Comparison of ENCODE assay signal across 1 cellular context in the genomic region with DNA sequence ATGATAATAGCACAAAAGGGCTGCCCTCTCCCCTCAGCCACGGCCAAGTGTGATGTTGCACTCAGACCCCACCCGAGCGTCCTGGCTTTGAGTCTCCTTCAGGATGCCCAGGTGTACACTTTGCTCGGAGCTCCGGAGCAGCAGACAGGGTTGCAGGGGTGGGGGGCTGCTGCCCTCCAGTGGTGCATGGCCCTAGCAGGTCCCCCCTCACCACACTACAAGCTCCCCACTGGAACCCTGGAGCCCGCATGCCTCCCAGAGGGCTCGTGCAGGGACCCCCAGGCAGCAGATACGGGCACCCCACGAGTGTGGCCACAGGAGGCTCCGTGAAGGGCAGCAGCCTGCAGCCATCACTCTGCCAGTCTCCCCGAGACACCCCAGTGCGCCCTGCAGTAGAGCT.
TF ChIP-seq lines count a peak whose summit lies in the region.

No MANE protein-coding gene starts in this region.

TF ChIP-seq in GM23338, 12 proteins besides CTCF, POLR2A, EP300 and RAD21 (continued from another document):
- TF ChIP-seq, protein P1, sequence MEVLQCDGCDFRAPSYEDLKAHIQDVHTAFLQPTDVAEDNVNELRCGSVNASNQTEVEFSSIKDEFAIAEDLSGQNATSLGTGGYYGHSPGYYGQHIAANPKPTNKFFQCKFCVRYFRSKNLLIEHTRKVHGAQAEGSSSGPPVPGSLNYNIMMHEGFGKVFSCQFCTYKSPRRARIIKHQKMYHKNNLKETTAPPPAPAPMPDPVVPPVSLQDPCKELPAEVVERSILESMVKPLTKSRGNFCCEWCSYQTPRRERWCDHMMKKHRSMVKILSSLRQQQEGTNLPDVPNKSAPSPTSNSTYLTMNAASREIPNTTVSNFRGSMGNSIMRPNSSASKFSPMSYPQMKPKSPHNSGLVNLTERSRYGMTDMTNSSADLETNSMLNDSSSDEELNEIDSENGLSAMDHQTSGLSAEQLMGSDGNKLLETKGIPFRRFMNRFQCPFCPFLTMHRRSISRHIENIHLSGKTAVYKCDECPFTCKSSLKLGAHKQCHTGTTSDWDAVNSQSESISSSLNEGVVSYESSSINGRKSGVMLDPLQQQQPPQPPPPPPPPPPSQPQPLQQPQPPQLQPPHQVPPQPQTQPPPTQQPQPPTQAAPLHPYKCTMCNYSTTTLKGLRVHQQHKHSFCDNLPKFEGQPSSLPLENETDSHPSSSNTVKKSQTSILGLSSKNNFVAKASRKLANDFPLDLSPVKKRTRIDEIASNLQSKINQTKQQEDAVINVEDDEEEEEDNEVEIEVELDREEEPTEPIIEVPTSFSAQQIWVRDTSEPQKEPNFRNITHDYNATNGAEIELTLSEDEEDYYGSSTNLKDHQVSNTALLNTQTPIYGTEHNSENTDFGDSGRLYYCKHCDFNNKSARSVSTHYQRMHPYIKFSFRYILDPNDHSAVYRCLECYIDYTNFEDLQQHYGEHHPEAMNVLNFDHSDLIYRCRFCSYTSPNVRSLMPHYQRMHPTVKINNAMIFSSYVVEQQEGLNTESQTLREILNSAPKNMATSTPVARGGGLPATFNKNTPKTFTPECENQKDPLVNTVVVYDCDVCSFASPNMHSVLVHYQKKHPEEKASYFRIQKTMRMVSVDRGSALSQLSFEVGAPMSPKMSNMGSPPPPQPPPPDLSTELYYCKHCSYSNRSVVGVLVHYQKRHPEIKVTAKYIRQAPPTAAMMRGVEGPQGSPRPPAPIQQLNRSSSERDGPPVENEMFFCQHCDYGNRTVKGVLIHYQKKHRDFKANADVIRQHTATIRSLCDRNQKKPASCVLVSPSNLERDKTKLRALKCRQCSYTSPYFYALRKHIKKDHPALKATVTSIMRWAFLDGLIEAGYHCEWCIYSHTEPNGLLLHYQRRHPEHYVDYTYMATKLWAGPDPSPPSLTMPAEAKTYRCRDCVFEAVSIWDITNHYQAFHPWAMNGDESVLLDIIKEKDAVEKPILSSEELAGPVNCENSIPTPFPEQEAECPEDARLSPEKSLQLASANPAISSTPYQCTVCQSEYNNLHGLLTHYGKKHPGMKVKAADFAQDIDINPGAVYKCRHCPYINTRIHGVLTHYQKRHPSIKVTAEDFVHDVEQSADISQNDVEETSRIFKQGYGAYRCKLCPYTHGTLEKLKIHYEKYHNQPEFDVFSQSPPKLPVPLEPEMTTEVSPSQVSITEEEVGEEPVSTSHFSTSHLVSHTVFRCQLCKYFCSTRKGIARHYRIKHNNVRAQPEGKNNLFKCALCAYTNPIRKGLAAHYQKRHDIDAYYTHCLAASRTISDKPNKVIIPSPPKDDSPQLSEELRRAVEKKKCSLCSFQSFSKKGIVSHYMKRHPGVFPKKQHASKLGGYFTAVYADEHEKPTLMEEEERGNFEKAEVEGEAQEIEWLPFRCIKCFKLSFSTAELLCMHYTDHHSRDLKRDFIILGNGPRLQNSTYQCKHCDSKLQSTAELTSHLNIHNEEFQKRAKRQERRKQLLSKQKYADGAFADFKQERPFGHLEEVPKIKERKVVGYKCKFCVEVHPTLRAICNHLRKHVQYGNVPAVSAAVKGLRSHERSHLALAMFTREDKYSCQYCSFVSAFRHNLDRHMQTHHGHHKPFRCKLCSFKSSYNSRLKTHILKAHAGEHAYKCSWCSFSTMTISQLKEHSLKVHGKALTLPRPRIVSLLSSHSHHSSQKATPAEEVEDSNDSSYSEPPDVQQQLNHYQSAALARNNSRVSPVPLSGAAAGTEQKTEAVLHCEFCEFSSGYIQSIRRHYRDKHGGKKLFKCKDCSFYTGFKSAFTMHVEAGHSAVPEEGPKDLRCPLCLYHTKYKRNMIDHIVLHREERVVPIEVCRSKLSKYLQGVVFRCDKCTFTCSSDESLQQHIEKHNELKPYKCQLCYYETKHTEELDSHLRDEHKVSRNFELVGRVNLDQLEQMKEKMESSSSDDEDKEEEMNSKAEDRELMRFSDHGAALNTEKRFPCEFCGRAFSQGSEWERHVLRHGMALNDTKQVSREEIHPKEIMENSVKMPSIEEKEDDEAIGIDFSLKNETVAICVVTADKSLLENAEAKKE (CRISPR knock-in tag; IDR thresholded peaks at IDR 0.05), result no peak
- TF ChIP-seq POLR2AphosphoS5 (IDR thresholded peaks at IDR 0.05; ENCODE audit: low read depth), result no peak
- TF ChIP-seq NANOG (IDR thresholded peaks at IDR 0.05; ENCODE audit: borderline replicate concordance), result no peak
- TF ChIP-seq, protein P2, sequence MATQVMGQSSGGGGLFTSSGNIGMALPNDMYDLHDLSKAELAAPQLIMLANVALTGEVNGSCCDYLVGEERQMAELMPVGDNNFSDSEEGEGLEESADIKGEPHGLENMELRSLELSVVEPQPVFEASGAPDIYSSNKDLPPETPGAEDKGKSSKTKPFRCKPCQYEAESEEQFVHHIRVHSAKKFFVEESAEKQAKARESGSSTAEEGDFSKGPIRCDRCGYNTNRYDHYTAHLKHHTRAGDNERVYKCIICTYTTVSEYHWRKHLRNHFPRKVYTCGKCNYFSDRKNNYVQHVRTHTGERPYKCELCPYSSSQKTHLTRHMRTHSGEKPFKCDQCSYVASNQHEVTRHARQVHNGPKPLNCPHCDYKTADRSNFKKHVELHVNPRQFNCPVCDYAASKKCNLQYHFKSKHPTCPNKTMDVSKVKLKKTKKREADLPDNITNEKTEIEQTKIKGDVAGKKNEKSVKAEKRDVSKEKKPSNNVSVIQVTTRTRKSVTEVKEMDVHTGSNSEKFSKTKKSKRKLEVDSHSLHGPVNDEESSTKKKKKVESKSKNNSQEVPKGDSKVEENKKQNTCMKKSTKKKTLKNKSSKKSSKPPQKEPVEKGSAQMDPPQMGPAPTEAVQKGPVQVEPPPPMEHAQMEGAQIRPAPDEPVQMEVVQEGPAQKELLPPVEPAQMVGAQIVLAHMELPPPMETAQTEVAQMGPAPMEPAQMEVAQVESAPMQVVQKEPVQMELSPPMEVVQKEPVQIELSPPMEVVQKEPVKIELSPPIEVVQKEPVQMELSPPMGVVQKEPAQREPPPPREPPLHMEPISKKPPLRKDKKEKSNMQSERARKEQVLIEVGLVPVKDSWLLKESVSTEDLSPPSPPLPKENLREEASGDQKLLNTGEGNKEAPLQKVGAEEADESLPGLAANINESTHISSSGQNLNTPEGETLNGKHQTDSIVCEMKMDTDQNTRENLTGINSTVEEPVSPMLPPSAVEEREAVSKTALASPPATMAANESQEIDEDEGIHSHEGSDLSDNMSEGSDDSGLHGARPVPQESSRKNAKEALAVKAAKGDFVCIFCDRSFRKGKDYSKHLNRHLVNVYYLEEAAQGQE (IDR thresholded peaks at IDR 0.05; ENCODE audit: unreplicated experiment), result no peak
- TF ChIP-seq ETS1 (IDR thresholded peaks at IDR 0.05), result no peak
